8 cellular contexts compared by ENCODE assay signal in the genomic region with DNA sequence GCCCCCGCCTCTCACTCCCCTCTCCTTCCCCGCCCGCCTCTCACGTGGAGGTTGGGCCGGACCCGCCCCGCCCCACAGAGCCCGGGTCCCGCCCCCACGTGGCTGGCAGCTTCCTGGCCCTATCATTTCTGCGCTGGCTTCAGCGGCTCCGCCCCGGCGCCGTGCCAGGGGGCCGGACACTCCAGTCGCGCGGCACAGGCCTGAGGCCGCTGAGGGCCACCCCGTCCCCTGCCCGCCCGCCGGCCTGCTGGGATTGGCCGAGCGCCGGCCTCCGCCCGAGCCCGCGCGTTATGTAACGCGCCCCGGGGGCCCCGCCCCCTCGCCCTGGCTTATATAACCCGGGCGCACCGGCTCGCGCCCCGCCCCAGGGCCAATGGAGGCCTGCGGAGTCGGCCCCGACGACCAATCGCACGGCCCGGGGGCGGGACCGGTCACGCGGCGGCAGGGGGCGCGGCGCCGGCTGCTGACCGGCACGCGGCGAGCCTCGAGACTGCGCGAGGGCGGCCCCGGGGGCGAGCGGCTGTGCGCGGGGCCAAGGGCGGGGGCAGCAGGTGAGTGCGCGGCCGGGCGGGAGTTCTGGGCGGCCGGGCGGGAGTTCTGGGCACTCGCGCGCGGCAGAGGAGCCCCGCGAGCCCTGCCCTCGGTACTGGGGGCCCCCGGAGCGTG. TPM values are rescaled to one million over a fixed set of nuclear protein-coding genes. Genes with fewer than 3 reads are reported as not detected.
A peak's percentile ranks its signal among the peaks of the same experiment; 100 is the strongest.
DNase-seq lines count a peak whose midpoint lies in the region; ATAC-seq lines count a peak whose summit lies in the region.

A gene (plus strand): TSS at position 466 of the 666 bp plus-strand sequence. CDS start 587 bp downstream, outside the sequence.

- peak within 1 kb of the TSS; percentile 92 for H3K27ac ChIP-seq in cingulate gyrus (ENCODE audit: low read depth, low read length)
- H3K27ac ChIP-seq in layer of hippocampus (ENCODE audit: low read depth, low read length), result peak within 1 kb of the TSS; percentile 92

- no peaks in the 10 kb centered on the region for H3K27me3 ChIP-seq in layer of hippocampus (ENCODE audit: control insufficient read depth, insufficient read depth, low read length)

- ATAC-seq in GM19035 (IDR thresholded peaks at IDR 0.05; ENCODE audit: unreplicated experiment) (peak; percentile 94), HG03342 (IDR thresholded peaks at IDR 0.05; ENCODE audit: unreplicated experiment) (peak; percentile 80)

- peak; percentile 99 for DNase-seq in AG20443 (ENCODE audit: low spot score)
- DNase-seq in NCI-H460 (ENCODE audit: extremely low read depth, low read depth), result peak; percentile 91
- peak; percentile 90 for DNase-seq in activated CD4-positive, alpha-beta T cell treated with anti-CD3 and anti-CD28 coated beads for 48 hours
- peak; percentile 81 to 85 for DNase-seq in stimulated activated CD4-positive, alpha-beta T cell treated with anti-CD3 and anti-CD28 coated beads, Interleukin-1b, Interleukin-23, amount 100 ng/mL, for 1 hour (ENCODE audit: low read depth in 2 of 2)

RNA-seq across cellular contexts. Expression of the gene that starts here (rescaled TPM):
- 0.92 TPM in 2 replicates for total RNA-seq in NCI-H460 (2014; rRNA removed; shearing (Covaris generic))
- polyA plus RNA-seq in NCI-H460 (2014; cell fraction: nucleus; rRNA removed), result 2.2 and 4.5 TPM in 2 replicates

Comparison
In these comparisons a context has a peak if more than half of its experiments do, and no peak if none do; other contexts are left out.
1. Peak in every context shown above with its lines: DNase-seq, ATAC-seq and H3K27ac ChIP-seq.